ENCODE assay signal across 1 cellular context in the genomic region with DNA sequence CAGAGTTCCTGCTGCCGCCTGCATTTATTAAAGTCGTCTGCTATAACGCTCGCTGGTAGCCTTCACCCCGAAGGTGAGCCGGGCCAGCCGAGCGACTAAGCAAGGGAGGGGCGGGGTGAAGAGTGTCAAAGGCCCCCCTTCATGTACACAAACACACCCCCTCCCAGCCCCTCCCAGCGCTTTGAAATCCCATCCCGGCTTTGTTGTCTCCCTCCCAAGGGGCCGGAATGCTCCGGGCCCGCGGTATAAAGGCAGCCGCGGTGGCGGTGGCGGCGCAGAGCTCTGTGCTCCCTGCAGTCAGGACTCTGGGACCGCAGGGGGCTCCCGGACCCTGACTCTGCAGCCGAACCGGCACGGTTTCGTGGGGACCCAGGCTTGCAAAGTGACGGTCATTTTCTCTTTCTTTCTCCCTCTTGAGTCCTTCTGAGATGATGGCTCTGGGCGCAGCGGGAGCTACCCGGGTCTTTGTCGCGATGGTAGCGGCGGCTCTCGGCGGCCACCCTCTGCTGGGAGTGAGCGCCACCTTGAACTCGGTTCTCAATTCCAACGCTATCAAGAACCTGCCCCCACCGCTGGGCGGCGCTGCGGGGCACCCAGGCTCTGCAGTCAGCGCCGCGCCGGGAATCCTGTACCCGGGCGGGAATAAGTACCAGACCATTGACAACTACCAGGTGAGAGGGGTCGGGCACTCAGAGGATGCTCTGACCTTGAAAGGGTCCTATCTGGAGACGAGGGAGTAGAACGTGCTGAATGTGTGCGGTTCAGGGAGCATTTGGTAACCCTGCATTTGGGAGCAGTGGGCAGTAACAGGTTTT.
TF ChIP-seq lines count a peak whose summit lies in the region.

TSS of gene DKK1 (plus strand) at position 275 of the 815 bp plus-strand sequence. CDS start at position 429, 154 bp downstream.

TF ChIP-seq in HepG2, 621 proteins besides CTCF, POLR2A, EP300 and RAD21 (continued from another document and continues in another):
- peak; percentile 69; the same call in 1 of the 2 replicates for TF ChIP-seq MAZ (IDR thresholded peaks at IDR 0.05; ENCODE audit: borderline replicate concordance, low read depth, low read length)
- peak; percentile 94 for TF ChIP-seq MAZ (CRISPR knock-in tag; IDR thresholded peaks at IDR 0.05; ENCODE audit: low read depth)
- no peak for TF ChIP-seq ATF6 (CRISPR knock-in tag; conservative IDR thresholded peaks at IDR 0.05)
- TF ChIP-seq ZNF773 (CRISPR knock-in tag; IDR thresholded peaks at IDR 0.05; ENCODE audit: borderline replicate concordance), result no peak
- TF ChIP-seq RFX3 (CRISPR knock-in tag; IDR thresholded peaks at IDR 0.05), result 0 out of 2 replicates have a peak, but pooled peaks have one; percentile 9
- TF ChIP-seq, protein P1, sequence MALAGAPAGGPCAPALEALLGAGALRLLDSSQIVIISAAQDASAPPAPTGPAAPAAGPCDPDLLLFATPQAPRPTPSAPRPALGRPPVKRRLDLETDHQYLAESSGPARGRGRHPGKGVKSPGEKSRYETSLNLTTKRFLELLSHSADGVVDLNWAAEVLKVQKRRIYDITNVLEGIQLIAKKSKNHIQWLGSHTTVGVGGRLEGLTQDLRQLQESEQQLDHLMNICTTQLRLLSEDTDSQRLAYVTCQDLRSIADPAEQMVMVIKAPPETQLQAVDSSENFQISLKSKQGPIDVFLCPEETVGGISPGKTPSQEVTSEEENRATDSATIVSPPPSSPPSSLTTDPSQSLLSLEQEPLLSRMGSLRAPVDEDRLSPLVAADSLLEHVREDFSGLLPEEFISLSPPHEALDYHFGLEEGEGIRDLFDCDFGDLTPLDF (CRISPR knock-in tag; IDR thresholded peaks at IDR 0.05), result no peak
- TF ChIP-seq ARHGAP35 (CRISPR knock-in tag; IDR thresholded peaks at IDR 0.05; ENCODE audit: borderline replicate concordance), result no peak
- TF ChIP-seq ZKSCAN1 (IDR thresholded peaks at IDR 0.05; ENCODE audit: low read length), result no peak
- no peak for TF ChIP-seq SMAD3 (CRISPR knock-in tag; IDR thresholded peaks at IDR 0.05)
- TF ChIP-seq ZNF570 (CRISPR knock-in tag; IDR thresholded peaks at IDR 0.05; ENCODE audit: borderline replicate concordance), result no peak
- TF ChIP-seq, protein P2, sequence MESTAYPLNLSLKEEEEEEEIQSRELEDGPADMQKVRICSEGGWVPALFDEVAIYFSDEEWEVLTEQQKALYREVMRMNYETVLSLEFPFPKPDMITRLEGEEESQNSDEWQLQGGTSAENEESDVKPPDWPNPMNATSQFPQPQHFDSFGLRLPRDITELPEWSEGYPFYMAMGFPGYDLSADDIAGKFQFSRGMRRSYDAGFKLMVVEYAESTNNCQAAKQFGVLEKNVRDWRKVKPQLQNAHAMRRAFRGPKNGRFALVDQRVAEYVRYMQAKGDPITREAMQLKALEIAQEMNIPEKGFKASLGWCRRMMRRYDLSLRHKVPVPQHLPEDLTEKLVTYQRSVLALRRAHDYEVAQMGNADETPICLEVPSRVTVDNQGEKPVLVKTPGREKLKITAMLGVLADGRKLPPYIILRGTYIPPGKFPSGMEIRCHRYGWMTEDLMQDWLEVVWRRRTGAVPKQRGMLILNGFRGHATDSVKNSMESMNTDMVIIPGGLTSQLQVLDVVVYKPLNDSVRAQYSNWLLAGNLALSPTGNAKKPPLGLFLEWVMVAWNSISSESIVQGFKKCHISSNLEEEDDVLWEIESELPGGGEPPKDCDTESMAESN (CRISPR knock-in tag; conservative IDR thresholded peaks at IDR 0.05), result peak; percentile 42; the same call in 1 of the 2 replicates
- no peak for TF ChIP-seq CREBL2 (CRISPR knock-in tag; IDR thresholded peaks at IDR 0.05; ENCODE audit: borderline replicate concordance)
- TF ChIP-seq HOMEZ (CRISPR knock-in tag; IDR thresholded peaks at IDR 0.05; ENCODE audit: low read depth), result no peak
- no peak for TF ChIP-seq ZFYVE20 (CRISPR knock-in tag; IDR thresholded peaks at IDR 0.05; ENCODE audit: borderline replicate concordance, low read depth)
- no peak for TF ChIP-seq MNT (IDR thresholded peaks at IDR 0.05)
- no peak for TF ChIP-seq NR1H2 (CRISPR knock-in tag; IDR thresholded peaks at IDR 0.05; ENCODE audit: borderline replicate concordance, low read depth)
- TF ChIP-seq SRSF1 (optimal IDR thresholded peaks at IDR 0.05; ENCODE audit: low read depth, low read length), result no peak
- no peak for TF ChIP-seq TP53 (CRISPR knock-in tag; conservative IDR thresholded peaks at IDR 0.05)
- no peak for TF ChIP-seq ZNF530 (CRISPR knock-in tag; IDR thresholded peaks at IDR 0.05; ENCODE audit: low read depth)
- TF ChIP-seq ZNF891 (CRISPR knock-in tag; IDR thresholded peaks at IDR 0.05), result no peak; the same call in none of the 2 replicates
- peak; percentile 1; the same call in 1 of the 2 replicates for TF ChIP-seq ZNF331 (CRISPR knock-in tag; IDR thresholded peaks at IDR 0.05)
- TF ChIP-seq CBX5 (CRISPR knock-in tag; IDR thresholded peaks at IDR 0.05; ENCODE audit: borderline replicate concordance), result no peak; the same call in 1 of the 2 replicates
- no peak for TF ChIP-seq ZNF253 (CRISPR knock-in tag; IDR thresholded peaks at IDR 0.05; ENCODE audit: borderline replicate concordance)
- no peak for TF ChIP-seq SMARCE1 (IDR thresholded peaks at IDR 0.05; ENCODE audit: borderline replicate concordance)
- TF ChIP-seq TBX3 (IDR thresholded peaks at IDR 0.05; ENCODE audit: borderline replicate concordance), result peak; percentile 86
- TF ChIP-seq NFKBIZ (CRISPR knock-in tag; IDR thresholded peaks at IDR 0.05), result no peak; the same call in 1 of the 2 replicates
- TF ChIP-seq, protein P3, sequence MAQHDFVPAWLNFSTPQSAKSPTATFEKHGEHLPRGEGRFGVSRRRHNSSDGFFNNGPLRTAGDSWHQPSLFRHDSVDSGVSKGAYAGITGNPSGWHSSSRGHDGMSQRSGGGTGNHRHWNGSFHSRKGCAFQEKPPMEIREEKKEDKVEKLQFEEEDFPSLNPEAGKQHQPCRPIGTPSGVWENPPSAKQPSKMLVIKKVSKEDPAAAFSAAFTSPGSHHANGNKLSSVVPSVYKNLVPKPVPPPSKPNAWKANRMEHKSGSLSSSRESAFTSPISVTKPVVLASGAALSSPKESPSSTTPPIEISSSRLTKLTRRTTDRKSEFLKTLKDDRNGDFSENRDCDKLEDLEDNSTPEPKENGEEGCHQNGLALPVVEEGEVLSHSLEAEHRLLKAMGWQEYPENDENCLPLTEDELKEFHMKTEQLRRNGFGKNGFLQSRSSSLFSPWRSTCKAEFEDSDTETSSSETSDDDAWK (CRISPR knock-in tag; IDR thresholded peaks at IDR 0.05), result no peak
- TF ChIP-seq, protein P4, sequence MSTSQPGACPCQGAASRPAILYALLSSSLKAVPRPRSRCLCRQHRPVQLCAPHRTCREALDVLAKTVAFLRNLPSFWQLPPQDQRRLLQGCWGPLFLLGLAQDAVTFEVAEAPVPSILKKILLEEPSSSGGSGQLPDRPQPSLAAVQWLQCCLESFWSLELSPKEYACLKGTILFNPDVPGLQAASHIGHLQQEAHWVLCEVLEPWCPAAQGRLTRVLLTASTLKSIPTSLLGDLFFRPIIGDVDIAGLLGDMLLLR (CRISPR knock-in tag; IDR thresholded peaks at IDR 0.05), result no peak; the same call in 1 of the 2 replicates
- no peak for TF ChIP-seq RCOR2 (CRISPR knock-in tag; IDR thresholded peaks at IDR 0.05)
- no peak for TF ChIP-seq ZNF407 (CRISPR knock-in tag; IDR thresholded peaks at IDR 0.05; ENCODE audit: not compliant biosample characterization)
- TF ChIP-seq, protein P5, sequence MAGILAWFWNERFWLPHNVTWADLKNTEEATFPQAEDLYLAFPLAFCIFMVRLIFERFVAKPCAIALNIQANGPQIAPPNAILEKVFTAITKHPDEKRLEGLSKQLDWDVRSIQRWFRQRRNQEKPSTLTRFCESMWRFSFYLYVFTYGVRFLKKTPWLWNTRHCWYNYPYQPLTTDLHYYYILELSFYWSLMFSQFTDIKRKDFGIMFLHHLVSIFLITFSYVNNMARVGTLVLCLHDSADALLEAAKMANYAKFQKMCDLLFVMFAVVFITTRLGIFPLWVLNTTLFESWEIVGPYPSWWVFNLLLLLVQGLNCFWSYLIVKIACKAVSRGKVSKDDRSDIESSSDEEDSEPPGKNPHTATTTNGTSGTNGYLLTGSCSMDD (CRISPR knock-in tag; IDR thresholded peaks at IDR 0.05), result no peak
- TF ChIP-seq ATF3 (CRISPR knock-in tag; IDR thresholded peaks at IDR 0.05), result no peak
